Comparison of ENCODE assay signal across 9 cellular contexts in genomic region chrX:121308276-121308805, GRCh38.
DNase-seq lines count a peak whose midpoint lies in the region; ATAC-seq, FAIRE-seq and TF ChIP-seq lines count a peak whose summit lies in the region.
"Had no signal": no experiment of that assay in that cellular context is flagged by ENCODE, and none has a peak within 500 bp of the region (broad histone marks: within the 10 kb centered on the region; RNA-seq: fewer than 3 reads in every experiment).

No MANE protein-coding gene starts in this region.

- H3K27me3 ChIP-seq in CD4-positive, alpha-beta T cell (ENCODE audit: control insufficient read depth, insufficient read depth, low read length), result no peaks in the 10 kb centered on the region
- H3K27me3 ChIP-seq: neutrophil had no signal

- no peak overlapping the region for H3K9ac ChIP-seq in kidney (ENCODE audit: low read length in 2 of 2)

- no peaks in the 10 kb centered on the region for H3K36me3 Mint-ChIP-seq in CD4-positive, alpha-beta T cell (ENCODE audit: low read depth)
- H3K36me3 Mint-ChIP-seq in activated naive CD4-positive, alpha-beta T cell treated with anti-CD3 and anti-CD28 coated beads, Interleukin-2, amount 50 U/mL, for 24 hours, result no peaks in the 10 kb centered on the region

- H3K9me3 Mint-ChIP-seq in CD4-positive, alpha-beta T cell, result no peaks in the 10 kb centered on the region
- no peaks in the 10 kb centered on the region for H3K9me3 Mint-ChIP-seq in activated naive CD4-positive, alpha-beta T cell treated with anti-CD3 and anti-CD28 coated beads, Interleukin-2, amount 50 U/mL, for 24 hours

- H3K27me3 Mint-ChIP-seq in CD4-positive, alpha-beta T cell, result no peaks in the 10 kb centered on the region
- no peaks in the 10 kb centered on the region for H3K27me3 Mint-ChIP-seq in activated naive CD4-positive, alpha-beta T cell treated with anti-CD3 and anti-CD28 coated beads, Interleukin-2, amount 50 U/mL, for 24 hours

- no peaks in the 10 kb centered on the region for H3K9me3 ChIP-seq in CD4-positive, alpha-beta T cell (ENCODE audit: control insufficient read depth, low read length)
- H3K9me3 ChIP-seq in kidney (ENCODE audit: control insufficient read depth in 1 of 2, low read length in 2 of 2), result no peaks in the 10 kb centered on the region
- H3K9me3 ChIP-seq: neutrophil had no signal

- intact Hi-C loops in CD4-positive, alpha-beta T cell (cut with DNase I, micrococcal nuclease), result no loop called here
- intact Hi-C loops in kidney (cut with DNase I) (no loop called here), posterior vena cava (cut with DNase I) (no loop called here)

- no peaks in the 10 kb centered on the region for H3K36me3 ChIP-seq in kidney (ENCODE audit: control insufficient read depth in 1 of 2, insufficient read depth in 2 of 2, low read length in 2 of 2)
- H3K36me3 ChIP-seq: neutrophil had no signal

- H3K4me1 ChIP-seq in kidney (ENCODE audit: control insufficient read depth in 1 of 2, insufficient read depth in 1 of 2, low read depth in 1 of 2, low read length in 2 of 2), result no peaks in the 10 kb centered on the region

- no peak overlapping the region for H3K27ac ChIP-seq in CD4-positive, alpha-beta T cell (ENCODE audit: low read depth, low read length)
- H3K27ac ChIP-seq in kidney (ENCODE audit: low read depth in 2 of 2, low read length in 2 of 2), result no peak overlapping the region
- H3K27ac ChIP-seq: neutrophil had no signal

- TF ChIP-seq CTCF in CD4-positive, alpha-beta T cell (IDR thresholded peaks at IDR 0.05), result no peak
- TF ChIP-seq CTCF in kidney (IDR thresholded peaks at IDR 0.05; ENCODE audit: borderline replicate concordance, extremely low read depth, insufficient read depth), result peak; percentile 12

- peaks cover 8% of the 10 kb centered on the region for H3K4me1 Mint-ChIP-seq in CD4-positive, alpha-beta T cell (ENCODE audit: low read depth)
- peaks cover 20% of the 10 kb centered on the region for H3K4me1 Mint-ChIP-seq in activated naive CD4-positive, alpha-beta T cell treated with anti-CD3 and anti-CD28 coated beads, Interleukin-2, amount 50 U/mL, for 24 hours

- no peak overlapping the region for H3K27ac Mint-ChIP-seq in CD4-positive, alpha-beta T cell
- peak overlapping the region; percentile 89 for H3K27ac Mint-ChIP-seq in activated naive CD4-positive, alpha-beta T cell treated with anti-CD3 and anti-CD28 coated beads, Interleukin-2, amount 50 U/mL, for 24 hours

- peak; percentile 34 for ATAC-seq in CD4-positive, alpha-beta T cell (ENCODE audit: poor library complexity)
- ATAC-seq in GM18868 (IDR thresholded peaks at IDR 0.05; ENCODE audit: unreplicated experiment) (peak; percentile 78), HG03039 (IDR thresholded peaks at IDR 0.05; ENCODE audit: unreplicated experiment) (peak; percentile 78)

- no peak for DNase-seq in CD4-positive, alpha-beta T cell
- DNase-seq in NCI-H748 (lab: John Stamatoyannopoulos, UW; ENCODE audit: unreplicated experiment) (peak; percentile 72), kidney (no peak), posterior vena cava (ENCODE audit: low spot score) (no peak)
- DNase-seq in stimulated activated CD8-positive, alpha-beta memory T cell treated with anti-CD3 and anti-CD28 coated beads, Interleukin-4, amount 100 ng/mL, for 48 hours, result peak; percentile 69

- H3K4me3 Mint-ChIP-seq in CD4-positive, alpha-beta T cell, result no peak overlapping the region
- peak overlapping the region; percentile 37 for H3K4me3 Mint-ChIP-seq in activated naive CD4-positive, alpha-beta T cell treated with anti-CD3 and anti-CD28 coated beads, Interleukin-2, amount 50 U/mL, for 24 hours

- CTCF ChIA-PET in CD4-positive, alpha-beta T cell (lab: Charles Lee), result no interaction called here

- no peak overlapping the region for H3K4me3 ChIP-seq in kidney (ENCODE audit: low read length in 2 of 2)

- POLR2A ChIA-PET in CD4-positive, alpha-beta T cell (lab: Charles Lee), result no interaction called here

- FAIRE-seq in kidney (lab: Jason Lieb, UNC), result peak; percentile 38

Comparison
In these comparisons a context has a peak if more than half of its experiments do, and no peak if none do; other contexts are left out.
1. DNase-seq: peak in NCI-H748 (single experiment) and stimulated activated CD8-positive, alpha-beta memory T cell treated with anti-CD3 and anti-CD28 coated beads, Interleukin-4, amount 100 ng/mL, for 48 hours (single experiment); none in CD4-positive, alpha-beta T cell (0 of 10), kidney (single experiment) and posterior vena cava (single experiment).
2. Peak in every context shown above with its lines, with median percentiles within 50 percentile points of each other: ATAC-seq.